ENCODE assay signal across 14 cellular contexts in the genomic region with DNA sequence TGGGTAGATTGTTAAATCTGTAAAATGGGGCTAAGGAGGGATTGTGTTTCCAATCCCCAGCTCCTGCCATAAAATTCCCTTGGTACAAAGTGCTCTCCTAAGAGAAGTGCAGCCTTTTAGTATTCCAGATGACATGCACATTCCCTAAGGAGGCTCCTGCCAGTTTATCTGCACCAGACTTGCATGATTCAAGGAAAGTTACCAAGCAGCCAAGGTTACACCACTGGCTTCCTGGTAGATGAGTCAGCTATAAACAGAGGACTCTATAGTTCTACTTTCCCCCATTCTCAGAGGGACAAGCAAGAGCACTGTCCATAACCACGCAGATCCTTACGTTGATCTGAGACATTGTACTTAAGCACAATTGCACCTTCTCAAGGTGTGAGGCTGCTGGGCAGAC. TPM values are rescaled to one million over a fixed set of nuclear protein-coding genes. Genes with fewer than 3 reads are reported as not detected.
DNase-seq lines count a peak whose midpoint lies in the region; ATAC-seq and TF ChIP-seq lines count a peak whose summit lies in the region.
"Had no signal": no experiment of that assay in that cellular context is flagged by ENCODE, and none has a peak within 500 bp of the region (broad histone marks: within the 10 kb centered on the region; RNA-seq: fewer than 3 reads in every experiment).

No MANE protein-coding gene starts in this region.

- no peaks in the 10 kb centered on the region for H3K27me3 ChIP-seq in PC-3 (ENCODE audit: low read length)

- no peaks in the 10 kb centered on the region for H3F3A ChIP-seq in PC-3 (ENCODE audit: low read length, unreplicated experiment)

- intact Hi-C loops in Calu3 (cut with micrococcal nuclease; ENCODE audit: unreplicated experiment), result loop anchor here (5.0 kb wide), 1 partner anchor 73 kb away; the partner anchor contains the start of gene CMTR2
- intact Hi-C loops in PC-3 (cut with micrococcal nuclease), result no loop called here
- intact Hi-C loops in mucosa of descending colon (cut with DNase I, micrococcal nuclease), result no loop called here

- peaks cover 41% of the 10 kb centered on the region for H3K4me1 Mint-ChIP-seq in Calu3 (ENCODE audit: low read depth, unreplicated experiment)

- no peaks in the 10 kb centered on the region for H4K20me1 ChIP-seq in PC-3 (ENCODE audit: low read length)

- peaks cover 38% of the 10 kb centered on the region for H3K36me3 Mint-ChIP-seq in Calu3 (ENCODE audit: insufficient read depth, unreplicated experiment)

- H3K27me3 Mint-ChIP-seq in Calu3 (ENCODE audit: unreplicated experiment), result no peaks in the 10 kb centered on the region

- no peak overlapping the region for H2AFZ ChIP-seq in PC-3 (ENCODE audit: low read length)

- DNase-seq in Calu3, result peak; percentile 57
- peak; percentile 83 for DNase-seq in PC-3
- peak; percentile 59 for DNase-seq in dermis blood vessel endothelial cell
- no peak for DNase-seq in mucosa of descending colon
- no peak for DNase-seq in nucleus accumbens (lab: John Stamatoyannopoulos, UW)
- no peak for DNase-seq in NCI-H1048 (lab: John Stamatoyannopoulos, UW)
- DNase-seq: NCI-H1436; nephron progenitor cell; stimulated activated CD4-positive, alpha-beta T cell treated with anti-CD3 and anti-CD28 coated beads, Interleukin-4, amount 100 ng/mL, for 1 hour; tibial artery had no signal

- no peaks in the 10 kb centered on the region for H3K9me2 ChIP-seq in PC-3 (replicated peaks; ENCODE audit: low read length)

- H3K79me2 ChIP-seq in PC-3 (ENCODE audit: low read length), result no peaks in the 10 kb centered on the region

- H3K4me1 ChIP-seq in PC-3 (ENCODE audit: insufficient read depth, low read length), result peaks cover 12% of the 10 kb centered on the region; the same call in 1 of the 2 replicates
- H3K4me1 ChIP-seq in mucosa of descending colon (ENCODE audit: low read depth), result peaks cover 7% of the 10 kb centered on the region

- ATAC-seq in PC-3, result peak; percentile 75
- ATAC-seq in mucosa of descending colon, result peak; percentile 15
- ATAC-seq in HG03095 (IDR thresholded peaks at IDR 0.05; ENCODE audit: unreplicated experiment), result no peak
- no peak for ATAC-seq in GM19328 (IDR thresholded peaks at IDR 0.05; ENCODE audit: unreplicated experiment)
- ATAC-seq: Right ventricle myocardium inferior had no signal

- no peak overlapping the region for H3K9ac ChIP-seq in PC-3 (ENCODE audit: low read length)

- H3K9me3 ChIP-seq in PC-3 (ENCODE audit: low read length) (no peaks in the 10 kb centered on the region), mucosa of descending colon (no peaks in the 10 kb centered on the region)
- H3K9me3 ChIP-seq: tibial artery had no signal

- H3K27ac ChIP-seq in PC-3 (ENCODE audit: low read length), result no peak overlapping the region
- H3K27ac ChIP-seq: tibial artery had no signal

- no peak overlapping the region for H3K4me3 ChIP-seq in PC-3 (ENCODE audit: low read length)
- no peak overlapping the region for H3K4me3 ChIP-seq in mucosa of descending colon
- H3K4me3 ChIP-seq: tibial artery had no signal

- TF ChIP-seq CTCF in Calu3 (IDR thresholded peaks at IDR 0.05; ENCODE audit: unreplicated experiment) (no peak), PC-3 (conservative IDR thresholded peaks at IDR 0.05; ENCODE audit: low read depth, low read length) (no peak), mucosa of descending colon (IDR thresholded peaks at IDR 0.05) (no peak)

- peak overlapping the region; percentile 69 for H3K27ac Mint-ChIP-seq in Calu3 (ENCODE audit: unreplicated experiment)
- H3K27ac Mint-ChIP-seq: nephron progenitor cell had no signal

- POLR2A ChIA-PET in PC-3 (lab: Charles Lee; ENCODE audit: unreplicated experiment), result no interaction called here

- no peaks in the 10 kb centered on the region for H3K36me3 ChIP-seq in PC-3 (ENCODE audit: low read depth, low read length)
- no peaks in the 10 kb centered on the region for H3K36me3 ChIP-seq in mucosa of descending colon (ENCODE audit: low read depth)
- H3K36me3 ChIP-seq: tibial artery had no signal

- CTCF ChIA-PET in Calu3 (lab: Charles Lee), result interaction anchor here (0.6 to 1.4 kb wide), 6 partner anchors 15 to 142 kb away, joined by 3 to 4 read pairs (median 4); partner anchors contain the start of gene CMTR2
- CTCF ChIA-PET in PC-3 (lab: Charles Lee), result no interaction called here

- BruUV-seq in Calu3 (replicated peaks; lab: Mats Ljungman, UMichigan) (no TSS peak), PC-3 (replicated peaks; lab: Mats Ljungman, UMichigan) (no TSS peak)

- H3K4me2 ChIP-seq in PC-3 (ENCODE audit: low read length), result peak overlapping the region; percentile 54

- H3K9me3 Mint-ChIP-seq in Calu3 (ENCODE audit: low read depth, unreplicated experiment), result no peaks in the 10 kb centered on the region
- H3K9me3 Mint-ChIP-seq: nephron progenitor cell had no signal

- peak overlapping the region; percentile 82 for H3K4me3 Mint-ChIP-seq in Calu3 (ENCODE audit: low read depth, unreplicated experiment)
- H3K4me3 Mint-ChIP-seq: nephron progenitor cell had no signal

RNA-seq across cellular contexts. Expression of gene CALB2, which starts 1.9 kb away (rescaled TPM):
- total RNA-seq in Calu3 (2022), result 16.6 and 35.1 TPM in 2 replicates
- 0.47 TPM in 1 of 2 replicates, not detected in the other for total RNA-seq in PC-3 (2014; rRNA removed)
- total RNA-seq in dermis blood vessel endothelial cell, result not detected in 2 replicates
- 1 to 10 TPM; 1.2 to 9.5 (median 4.2) TPM for total RNA-seq in mucosa of descending colon
- total RNA-seq: activated CD8-positive, alpha-beta memory T cell treated with anti-CD3 and anti-CD28 coated beads for 36 hours had no signal

Comparison
In these comparisons a context has a peak if more than half of its experiments do, and no peak if none do; other contexts are left out.
1. DNase-seq: peak in Calu3 (single experiment), PC-3 (single experiment) and dermis blood vessel endothelial cell (single experiment); none in mucosa of descending colon (0 of 3), nucleus accumbens (0 of 56) and NCI-H1048 (single experiment).
2. ATAC-seq: peak in PC-3 (single experiment) and mucosa of descending colon (single experiment); none in HG03095 (single experiment) and GM19328 (single experiment).